ENCODE assay signal across 1 cellular context in genomic region chr19:16944626-16945363, GRCh38.
TF ChIP-seq lines count a peak whose summit lies in the region.

No MANE protein-coding gene starts in this region.

TF ChIP-seq in HepG2, 621 proteins besides CTCF, POLR2A, EP300 and RAD21:
- TF ChIP-seq NFE2L2 (IDR thresholded peaks at IDR 0.05; ENCODE audit: low read length) (peak; percentile 90), CSRNP2 (CRISPR knock-in tag; conservative IDR thresholded peaks at IDR 0.05; ENCODE audit: low read depth) (no peak), MAFK (conservative IDR thresholded peaks at IDR 0.05 in 1 of 2, IDR thresholded peaks at IDR 0.05 in 1 of 2; ENCODE audit: low read length in 2 of 2) (peak; percentile 57 to 60), ZNF33B (CRISPR knock-in tag; IDR thresholded peaks at IDR 0.05) (no peak), SOX6 (IDR thresholded peaks at IDR 0.05) (no peak), SOX6 (CRISPR knock-in tag; IDR thresholded peaks at IDR 0.05) (no peak), ELF4 (CRISPR knock-in tag; IDR thresholded peaks at IDR 0.05; ENCODE audit: borderline replicate concordance) (no peak), SATB2 (CRISPR knock-in tag; IDR thresholded peaks at IDR 0.05) (no peak), FOXA3 (CRISPR knock-in tag; IDR thresholded peaks at IDR 0.05) (no peak), ZNF703 (CRISPR knock-in tag; IDR thresholded peaks at IDR 0.05; ENCODE audit: borderline replicate concordance) (no peak), MAFF (IDR thresholded peaks at IDR 0.05; ENCODE audit: low read depth, low read length) (0 out of 2 replicates have a peak, but pooled peaks have one; percentile 13), BCL3 (CRISPR knock-in tag; IDR thresholded peaks at IDR 0.05) (no peak), SMYD3 (CRISPR knock-in tag; IDR thresholded peaks at IDR 0.05) (no peak), ZNF629 (CRISPR knock-in tag; conservative IDR thresholded peaks at IDR 0.05) (no peak), PHF21A (CRISPR knock-in tag; IDR thresholded peaks at IDR 0.05) (no peak), DR1 (CRISPR knock-in tag; IDR thresholded peaks at IDR 0.05) (no peak), NCOA2 (CRISPR knock-in tag; IDR thresholded peaks at IDR 0.05) (no peak)
